Comparison of ENCODE assay signal across 19 cellular contexts in the genomic region with DNA sequence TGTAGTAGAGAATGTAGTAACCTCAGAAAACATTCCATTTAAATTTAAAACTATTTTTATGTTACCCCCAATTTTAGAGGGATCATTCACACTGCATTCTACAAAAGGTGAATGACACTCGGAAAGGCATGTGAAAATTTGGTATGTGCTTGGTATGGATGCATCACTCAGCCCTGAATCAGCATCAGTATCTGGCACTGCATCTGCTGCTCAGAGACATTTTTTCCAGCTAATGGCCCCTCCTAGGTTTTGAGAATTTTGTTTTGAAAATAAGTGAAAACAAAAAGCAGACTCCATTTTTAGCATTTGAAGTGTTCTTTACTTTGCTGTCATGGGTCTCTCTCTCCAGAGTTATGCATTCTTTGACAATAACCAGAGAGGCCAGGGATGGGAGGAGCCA.
"Had no signal": no experiment of that assay in that cellular context is flagged by ENCODE, and none has a peak within 500 bp of the region (broad histone marks: within the 10 kb centered on the region; RNA-seq: fewer than 3 reads in every experiment).

No MANE protein-coding gene starts in this region.

- H3K36me3 ChIP-seq: breast epithelium, lower lobe of right lung, stomach, thoracic aorta had no signal

- H2AFZ ChIP-seq: parathyroid adenoma had no signal

- H3K9ac ChIP-seq: parathyroid adenoma had no signal

- H3K4me1 ChIP-seq: breast epithelium, lower lobe of right lung had no signal

- H3K4me3 ChIP-seq: breast epithelium, dorsolateral prefrontal cortex, lower lobe of right lung, skin epidermis, stomach, thoracic aorta had no signal

- H3K79me2 ChIP-seq: parathyroid adenoma had no signal

- ATAC-seq: activated CD8-positive, alpha-beta memory T cell treated with anti-CD3 and anti-CD28 coated beads, Interleukin-2, amount 10 ng/mL, durations not matched to agents 7 days and 5 days; left cardiac atrium; lower lobe of right lung had no signal

- H3K36me3 Mint-ChIP-seq: activated CD8-positive, alpha-beta memory T cell treated with anti-CD3 and anti-CD28 coated beads, Interleukin-2, amount 10 ng/mL, durations not matched to agents 7 days and 5 days; activated naive CD4-positive, alpha-beta T cell treated with anti-CD3 and anti-CD28 coated beads, Interleukin-2, amount 50 U/mL, for 24 hours; naive B cell had no signal

- H3K4me1 Mint-ChIP-seq: activated naive CD4-positive, alpha-beta T cell treated with anti-CD3 and anti-CD28 coated beads, Interleukin-2, amount 50 U/mL, for 24 hours; naive B cell had no signal

- H3K27me3 ChIP-seq: breast epithelium, dorsolateral prefrontal cortex, stomach had no signal

- H3K4me3 Mint-ChIP-seq: activated CD8-positive, alpha-beta memory T cell treated with anti-CD3 and anti-CD28 coated beads, Interleukin-2, amount 10 ng/mL, durations not matched to agents 7 days and 5 days; activated naive CD4-positive, alpha-beta T cell treated with anti-CD3 and anti-CD28 coated beads, Interleukin-2, amount 50 U/mL, for 24 hours; activated T-cell treated with anti-CD3 and anti-CD28 coated beads, Interleukin-2, amount 50 U/mL, for 24 hours; naive B cell; T-helper 1 cell treated with Interleukin-12 subunit alpha and Interleukin-12 subunit beta and Interleukin-4 antibody, amounts not matched to agents 30 μg/mL and 1 μg/mL, for 36 hours had no signal

- DNase-seq: activated CD4-positive, alpha-beta T cell treated with anti-CD3 and anti-CD28 coated beads, Interleukin-2, amount 50 U/mL, for 1 hour; activated CD8-positive, alpha-beta memory T cell treated with anti-CD3 and anti-CD28 coated beads, Interleukin-2, amount 10 ng/mL, durations not matched to agents 7 days and 5 days; activated effector memory CD4-positive, alpha-beta T cell treated with Interleukin-2 at 50 U/mL for 16 hours; activated T-cell treated with anti-CD3 and anti-CD28 coated beads, Interleukin-2, amount 50 U/mL, for 24 hours; amygdala; dorsolateral prefrontal cortex; hypothalamus; left cardiac atrium; lower lobe of right lung; midbrain; naive B cell; retina; stomach had no signal

- H3K9me3 ChIP-seq: breast epithelium, lower lobe of right lung, stomach, thoracic aorta had no signal

- H3K27ac ChIP-seq: breast epithelium, dorsolateral prefrontal cortex, lower lobe of right lung, parathyroid adenoma, skin epidermis, stomach, thoracic aorta had no signal

- H3K9me3 Mint-ChIP-seq: activated naive CD4-positive, alpha-beta T cell treated with anti-CD3 and anti-CD28 coated beads, Interleukin-2, amount 50 U/mL, for 24 hours; activated T-cell treated with anti-CD3 and anti-CD28 coated beads, Interleukin-2, amount 50 U/mL, for 24 hours; T-helper 1 cell treated with Interleukin-12 subunit alpha and Interleukin-12 subunit beta and Interleukin-4 antibody, amounts not matched to agents 30 μg/mL and 1 μg/mL, for 36 hours had no signal

- H3K27ac Mint-ChIP-seq: activated CD8-positive, alpha-beta memory T cell treated with anti-CD3 and anti-CD28 coated beads, Interleukin-2, amount 10 ng/mL, durations not matched to agents 7 days and 5 days; activated naive CD4-positive, alpha-beta T cell treated with anti-CD3 and anti-CD28 coated beads, Interleukin-2, amount 50 U/mL, for 24 hours; activated T-cell treated with anti-CD3 and anti-CD28 coated beads, Interleukin-2, amount 50 U/mL, for 24 hours; naive B cell; T-helper 1 cell treated with Interleukin-12 subunit alpha and Interleukin-12 subunit beta and Interleukin-4 antibody, amounts not matched to agents 30 μg/mL and 1 μg/mL, for 36 hours had no signal
